ENCODE assay signal across 8 cellular contexts in genomic region chr3:180912304-180913226, GRCh38. TPM values are rescaled to one million over a fixed set of nuclear protein-coding genes. Genes with fewer than 3 reads are reported as not detected.
DNase-seq lines count a peak whose midpoint lies in the region; ATAC-seq and TF ChIP-seq lines count a peak whose summit lies in the region.

FXR1 (plus strand) TSS chr3:180912670; CDS start chr3:180912686, 16 bp downstream.

- peak within 1 kb of the TSS; percentile 100 for H3K9ac ChIP-seq in endodermal cell (ENCODE audit: extremely low read depth, low read length, poor library complexity, severe bottlenecking)

- H3K36me3 Mint-ChIP-seq in Calu3 (ENCODE audit: insufficient read depth, unreplicated experiment) (peaks cover 58% of the 10 kb centered on the region), endodermal cell (ENCODE audit: low read depth) (peaks cover 34% of the 10 kb centered on the region)
- H3K36me3 Mint-ChIP-seq in activated CD8-positive, alpha-beta memory T cell treated with anti-CD3 and anti-CD28 coated beads, Interleukin-2, amount 10 ng/mL, durations not matched to agents 7 days and 5 days = peaks cover 35% of the 10 kb centered on the region

- H3K4me3 Mint-ChIP-seq in Calu3 (ENCODE audit: low read depth, unreplicated experiment) (peak within 1 kb of the TSS; percentile 77), endodermal cell (peak within 1 kb of the TSS; percentile 86)
- H3K4me3 Mint-ChIP-seq in activated CD8-positive, alpha-beta memory T cell treated with anti-CD3 and anti-CD28 coated beads, Interleukin-2, amount 10 ng/mL, durations not matched to agents 7 days and 5 days = peak within 1 kb of the TSS; percentile 97

- intact Hi-C loops in Calu3 (cut with micrococcal nuclease; ENCODE audit: unreplicated experiment) = no loop called here

- H3K4me1 Mint-ChIP-seq in Calu3 (ENCODE audit: low read depth, unreplicated experiment) = peaks cover 33% of the 10 kb centered on the region
- H3K4me1 Mint-ChIP-seq in activated CD8-positive, alpha-beta memory T cell treated with anti-CD3 and anti-CD28 coated beads, Interleukin-2, amount 10 ng/mL, durations not matched to agents 7 days and 5 days = peaks cover 40% of the 10 kb centered on the region
- H3K4me1 Mint-ChIP-seq in endodermal cell = peaks cover 20% of the 10 kb centered on the region

- BruUV-seq in Calu3 (replicated peaks; lab: Mats Ljungman, UMichigan) = no TSS peak

- 0 to 1% methylated on average over 19 to 67 of the region's 67 CpGs for WGBS in endodermal cell (ENCODE audit: insufficient coverage in 1 of 2, insufficient read length in 1 of 2), 2 experiments
- WGBS in mesodermal cell (ENCODE audit: insufficient coverage in 2 of 2), 2 experiments = 0 to 1% methylated on average over 40 to 43 of the region's 67 CpGs

- H3K9me3 ChIP-seq in endodermal cell (ENCODE audit: control insufficient read depth, low read length) (no peaks in the 10 kb centered on the region), mesodermal cell (ENCODE audit: control insufficient read depth, low read length) (no peaks in the 10 kb centered on the region)

- DNase-seq in Calu3 (peak; percentile 93), HUDEP-2 (lab: John Stamatoyannopoulos, UW; ENCODE audit: unreplicated experiment in 76 of 76) (peak; percentile 24 to 94 (median 85)), NOMO-1 treated with dmso at 0.1 percent for 144 hours (lab: John Stamatoyannopoulos, UW; ENCODE audit: unreplicated experiment) (peak; percentile 98), endodermal cell (peak; percentile 99)
- DNase-seq in activated CD8-positive, alpha-beta memory T cell treated with anti-CD3 and anti-CD28 coated beads, Interleukin-2, amount 10 ng/mL, durations not matched to agents 7 days and 5 days = peak; percentile 95
- DNase-seq in stimulated activated CD8-positive, alpha-beta memory T cell treated with anti-CD3 and anti-CD28 coated beads, Interleukin-15, amount 100 ng/mL, for 48 hours (ENCODE audit: low read depth in 2 of 2) = peak; percentile 91

- peaks cover 31% of the 10 kb centered on the region for H3K36me3 ChIP-seq in endodermal cell (ENCODE audit: control insufficient read depth, insufficient read depth, low read length)
- peaks cover 33% of the 10 kb centered on the region for H3K36me3 ChIP-seq in mesodermal cell (ENCODE audit: control insufficient read depth, insufficient read depth, low read length)

- TF ChIP-seq CTCF in Calu3 (IDR thresholded peaks at IDR 0.05; ENCODE audit: unreplicated experiment) = peak; percentile 81
- peak; percentile 78 for TF ChIP-seq CTCF in endodermal cell (conservative IDR thresholded peaks at IDR 0.05)

- CTCF ChIA-PET in Calu3 (lab: Charles Lee) = interaction anchor here (0.5 to 1.7 kb wide), 20 partner anchors 10 to 1595 kb away, joined by 3 to 8 read pairs (median 4); no protein-coding TSS in a partner anchor
- CTCF ChIA-PET in activated CD8-positive, alpha-beta memory T cell treated with anti-CD3 and anti-CD28 coated beads, Interleukin-2, amount 10 ng/mL, durations not matched to agents 7 days and 5 days (lab: Charles Lee) = interaction anchor here (0.6 to 1.6 kb wide), 7 partner anchors 13 to 1263 kb away, joined by 3 to 6 read pairs (median 3); no protein-coding TSS in a partner anchor

- no peaks in the 10 kb centered on the region for H3K4me1 ChIP-seq in endodermal cell (ENCODE audit: control insufficient read depth, insufficient read depth, low read length)
- H3K4me1 ChIP-seq in mesodermal cell (ENCODE audit: control insufficient read depth, insufficient read depth, low read length, poor library complexity, severe bottlenecking) = peaks cover 9% of the 10 kb centered on the region

- H3K27me3 Mint-ChIP-seq in Calu3 (ENCODE audit: unreplicated experiment) = no peaks in the 10 kb centered on the region
- H3K27me3 Mint-ChIP-seq in activated CD8-positive, alpha-beta memory T cell treated with anti-CD3 and anti-CD28 coated beads, Interleukin-2, amount 10 ng/mL, durations not matched to agents 7 days and 5 days = no peaks in the 10 kb centered on the region
- no peaks in the 10 kb centered on the region for H3K27me3 Mint-ChIP-seq in endodermal cell (ENCODE audit: insufficient read depth)

- H3K27ac Mint-ChIP-seq in Calu3 (ENCODE audit: unreplicated experiment) (peak within 1 kb of the TSS; percentile 50), endodermal cell (peak within 1 kb of the TSS; percentile 97)
- H3K27ac Mint-ChIP-seq in activated CD8-positive, alpha-beta memory T cell treated with anti-CD3 and anti-CD28 coated beads, Interleukin-2, amount 10 ng/mL, durations not matched to agents 7 days and 5 days = peak within 1 kb of the TSS; percentile 95

- no peaks in the 10 kb centered on the region for H3K9me3 Mint-ChIP-seq in Calu3 (ENCODE audit: low read depth, unreplicated experiment)
- no peaks in the 10 kb centered on the region for H3K9me3 Mint-ChIP-seq in activated CD8-positive, alpha-beta memory T cell treated with anti-CD3 and anti-CD28 coated beads, Interleukin-2, amount 10 ng/mL, durations not matched to agents 7 days and 5 days (ENCODE audit: low read depth)
- no peaks in the 10 kb centered on the region for H3K9me3 Mint-ChIP-seq in endodermal cell

- H3K27me3 ChIP-seq in endodermal cell (ENCODE audit: control insufficient read depth, insufficient read depth, low read length, poor library complexity, severe bottlenecking) = no peaks in the 10 kb centered on the region

- ATAC-seq in GM21381 (IDR thresholded peaks at IDR 0.05; ENCODE audit: unreplicated experiment) = peak; percentile 99
- ATAC-seq in activated CD8-positive, alpha-beta memory T cell treated with anti-CD3 and anti-CD28 coated beads, Interleukin-2, amount 10 ng/mL, durations not matched to agents 7 days and 5 days = peak; percentile 95

- H3K4me3 ChIP-seq in endodermal cell (ENCODE audit: low read length) (peak within 1 kb of the TSS; percentile 92), mesodermal cell (ENCODE audit: extremely low read depth, insufficient read depth, low read length, poor library complexity, severe bottlenecking) (peak within 1 kb of the TSS; percentile 92)

- H3K27ac ChIP-seq in endodermal cell (ENCODE audit: low read depth, low read length) (peak within 1 kb of the TSS; percentile 97), mesodermal cell (ENCODE audit: low read depth, low read length, severe bottlenecking) (peak within 1 kb of the TSS; percentile 99)

RNA-seq across cellular contexts. Expression of gene FXR1, which starts in this region (rescaled TPM):
- 296 and 343 TPM in 2 replicates for total RNA-seq in Calu3 (2022)
- 100 to 1,000 TPM; 141 to 144 TPM for total RNA-seq in activated CD8-positive, alpha-beta memory T cell treated with anti-CD3 and anti-CD28 coated beads, Interleukin-2, amount 10 ng/mL, durations not matched to agents 7 days and 5 days
- total RNA-seq in endodermal cell = 100 to 1,000 TPM; 252 to 298 TPM
- polyA plus RNA-seq in endodermal cell (2013, experiment 1 of 2) = 248 TPM
- 226 TPM for polyA plus RNA-seq in endodermal cell (2013, experiment 2 of 2)
- 272 TPM for polyA plus RNA-seq in mesodermal cell (2013, experiment 1 of 2)
- polyA plus RNA-seq in mesodermal cell (2013, experiment 2 of 2) = 290 TPM

Comparison
In these comparisons a context has a peak if more than half of its experiments do, and no peak if none do; other contexts are left out.
1. Peak in every context shown above with its lines: DNase-seq, ATAC-seq, H3K4me3 ChIP-seq and H3K27ac ChIP-seq.